Comparison of ENCODE assay signal across 1 cellular context in genomic region chr11:47948137-47948536, GRCh38.
TF ChIP-seq lines count a peak whose summit lies in the region.

No MANE protein-coding gene starts in this region.

TF ChIP-seq in K562, 482 proteins besides CTCF, POLR2A, EP300 and RAD21 (continued from another document and continues in another):
- TF ChIP-seq ZBTB5 (IDR thresholded peaks at IDR 0.05), result no peak
- no peak for TF ChIP-seq ZNF655 (CRISPR knock-in tag; IDR thresholded peaks at IDR 0.05)
- TF ChIP-seq HDAC2 (IDR thresholded peaks at IDR 0.05), result no peak
- TF ChIP-seq PHTF2 (CRISPR knock-in tag; IDR thresholded peaks at IDR 0.05), result no peak
- no peak for TF ChIP-seq PTRF (tag; IDR thresholded peaks at IDR 0.05)
- no peak for TF ChIP-seq ZNF277 (CRISPR knock-in tag; IDR thresholded peaks at IDR 0.05; ENCODE audit: borderline replicate concordance)
- no peak for TF ChIP-seq U2AF1 (optimal IDR thresholded peaks at IDR 0.05; ENCODE audit: low read depth, low read length)
- TF ChIP-seq MTA2 (IDR thresholded peaks at IDR 0.05; ENCODE audit: low read depth), result no peak; the same call in 1 of the 2 replicates
- TF ChIP-seq SAP30 (IDR thresholded peaks at IDR 0.05; ENCODE audit: borderline replicate concordance, insufficient read depth, low read depth, low read length, poor library complexity, severe bottlenecking), result no peak
- no peak for TF ChIP-seq IRF9 (tag; IDR thresholded peaks at IDR 0.05)
- TF ChIP-seq FOSL1 (tag; conservative IDR thresholded peaks at IDR 0.05), result no peak
- no peak for TF ChIP-seq MTF1 (CRISPR knock-in tag; IDR thresholded peaks at IDR 0.05; ENCODE audit: borderline replicate concordance)
- TF ChIP-seq TFE3 (CRISPR knock-in tag; IDR thresholded peaks at IDR 0.05), result no peak
- no peak for TF ChIP-seq STAT5B (CRISPR knock-in tag; IDR thresholded peaks at IDR 0.05)
- TF ChIP-seq SMARCA4 (IDR thresholded peaks at IDR 0.05), result peak; percentile 81
- TF ChIP-seq FOXA1 (IDR thresholded peaks at IDR 0.05; ENCODE audit: borderline replicate concordance), result no peak
- no peak for TF ChIP-seq RBM22 (IDR thresholded peaks at IDR 0.05; ENCODE audit: low read depth, low read length, poor library complexity, severe bottlenecking)
- no peak for TF ChIP-seq RERE (CRISPR knock-in tag; IDR thresholded peaks at IDR 0.05; ENCODE audit: borderline replicate concordance)
- TF ChIP-seq TGIF2 (CRISPR knock-in tag; IDR thresholded peaks at IDR 0.05), result no peak
- no peak; the same call in 1 of the 2 replicates for TF ChIP-seq CHAMP1 (IDR thresholded peaks at IDR 0.05)
- TF ChIP-seq TAF15 (IDR thresholded peaks at IDR 0.05; ENCODE audit: low read depth, low read length), result no peak
- no peak for TF ChIP-seq BMI1 (IDR thresholded peaks at IDR 0.05; ENCODE audit: low read length)
- TF ChIP-seq ID3 (CRISPR knock-in tag; IDR thresholded peaks at IDR 0.05), result no peak
- TF ChIP-seq ID3 (tag; IDR thresholded peaks at IDR 0.05), result no peak
- no peak for TF ChIP-seq POLR2AphosphoS5 (IDR thresholded peaks at IDR 0.05; ENCODE audit: control insufficient read depth, insufficient read depth, low read depth, low read length)
- TF ChIP-seq ZC3H4 (CRISPR knock-in tag; IDR thresholded peaks at IDR 0.05; ENCODE audit: borderline replicate concordance), result no peak
- no peak for TF ChIP-seq ZNF134 (CRISPR knock-in tag; conservative IDR thresholded peaks at IDR 0.05)
- no peak; the same call in 1 of the 2 replicates for TF ChIP-seq NFIC (IDR thresholded peaks at IDR 0.05)
- TF ChIP-seq ZNF668 (CRISPR knock-in tag; IDR thresholded peaks at IDR 0.05), result no peak
- no peak for TF ChIP-seq MITF (IDR thresholded peaks at IDR 0.05)
- TF ChIP-seq MXD1 (CRISPR knock-in tag; IDR thresholded peaks at IDR 0.05; ENCODE audit: borderline replicate concordance, poor library complexity, severe bottlenecking), result no peak
- TF ChIP-seq TCF7 (IDR thresholded peaks at IDR 0.05; ENCODE audit: borderline replicate concordance), result no peak
- no peak for TF ChIP-seq NKRF (IDR thresholded peaks at IDR 0.05; ENCODE audit: borderline replicate concordance)
